8 cellular contexts compared by ENCODE assay signal in the genomic region with DNA sequence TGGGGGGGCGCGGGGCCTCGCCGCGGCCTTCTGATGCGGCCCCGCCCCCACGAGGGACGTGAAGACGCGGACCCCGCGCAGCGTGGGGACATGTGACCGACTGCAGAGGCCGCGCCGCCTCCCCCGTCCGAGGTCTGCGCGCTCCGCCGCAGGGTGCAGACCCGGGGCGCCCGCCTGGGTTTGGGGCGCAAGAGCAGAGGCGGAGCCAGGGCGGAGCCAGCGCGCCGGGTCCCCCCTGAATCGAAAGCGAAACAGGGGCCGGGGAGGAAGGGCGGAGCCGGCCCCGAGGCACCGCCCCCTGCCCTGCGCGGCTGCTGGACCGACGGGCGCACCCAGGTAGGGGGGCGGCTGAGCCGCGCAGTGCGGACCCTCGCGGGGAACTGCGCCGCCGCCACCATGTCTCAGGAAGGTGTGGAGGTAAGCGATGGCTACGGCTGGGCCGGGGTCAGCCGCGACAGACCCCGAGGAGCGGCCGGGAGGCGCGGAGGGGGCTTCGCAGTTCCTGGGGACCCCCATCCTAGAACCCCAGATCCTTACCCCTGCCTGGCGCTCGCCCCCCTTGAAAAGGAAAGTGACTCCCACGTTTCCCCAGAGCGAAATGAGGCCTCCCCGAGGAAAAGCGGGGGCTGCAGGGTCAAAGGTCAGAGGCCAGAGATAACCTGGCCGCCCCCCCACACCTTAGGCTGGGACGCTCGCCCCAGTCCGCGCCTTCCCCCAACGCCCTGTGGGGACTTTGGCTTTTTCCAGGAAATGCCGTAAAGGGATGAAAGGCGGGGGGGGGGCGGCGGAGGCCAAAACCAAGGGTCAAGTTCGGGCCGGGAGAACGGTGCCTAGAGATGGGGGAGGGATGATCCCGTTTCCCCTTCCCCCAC. TPM values are rescaled to one million over a fixed set of nuclear protein-coding genes. Genes with fewer than 3 reads are reported as not detected.
DNase-seq lines count a peak whose midpoint lies in the region; ATAC-seq, FAIRE-seq and TF ChIP-seq lines count a peak whose summit lies in the region.

A gene (plus strand): TSS at position 286 of the 872 bp plus-strand sequence. CDS start 111 bp downstream, at position 397.

- POLR2A ChIA-PET in A549 (lab: Yijun Ruan, JAX), result no interaction called here
- POLR2A ChIA-PET in RWPE1 (lab: Yijun Ruan, JAX; ENCODE audit: low non-redundant PET), result no interaction called here

- peak within 1 kb of the TSS; percentile 85 for H3K4me2 ChIP-seq in A549

- H3K36me3 ChIP-seq in gastroesophageal sphincter, result peaks cover 0 to 24% of the 10 kb centered on the region in 2 donors
- H3K36me3 ChIP-seq in neutrophil, result peaks cover 21% of the 10 kb centered on the region
- H3K36me3 ChIP-seq in subcutaneous abdominal adipose tissue (ENCODE audit: control insufficient read depth in 5 of 5, insufficient read depth in 5 of 5, low read length in 5 of 5), result peaks cover 0 to 19% (median 16%) of the 10 kb centered on the region in 5 donors

- peaks cover 4% of the 10 kb centered on the region; the same call in 2 of the 3 replicates for H3K4me1 ChIP-seq in A549
- peaks cover 0 to 15% (median 0%) of the 10 kb centered on the region in 3 donors for H3K4me1 ChIP-seq in gastroesophageal sphincter
- H3K4me1 ChIP-seq in neutrophil (ENCODE audit: control insufficient read depth in 1 of 2, insufficient read depth in 1 of 2, low read depth in 1 of 2, low read length in 1 of 2), result peaks cover 16 to 18% of the 10 kb centered on the region in 2 experiments
- peaks cover 0 to 17% (median 16%) of the 10 kb centered on the region in 5 donors for H3K4me1 ChIP-seq in subcutaneous abdominal adipose tissue (ENCODE audit: control insufficient read depth in 5 of 5, insufficient read depth in 5 of 5, low read length in 5 of 5)

- CTCF ChIA-PET in A549 (lab: Yijun Ruan, JAX), result no interaction called here
- CTCF ChIA-PET in RWPE1 (lab: Yijun Ruan, JAX), result no interaction called here

- TF ChIP-seq EP300 in A549 (IDR thresholded peaks at IDR 0.05) (no peak), gastroesophageal sphincter (IDR thresholded peaks at IDR 0.05) (no peak)

- H3K4me3 ChIP-seq in A549 (peak within 1 kb of the TSS; percentile 80), gastroesophageal sphincter (peak within 1 kb of the TSS; percentile 88 to 98), neutrophil (ENCODE audit: low read depth in 1 of 2, low read length in 1 of 2) (peak within 1 kb of the TSS; percentile 94 to 95), subcutaneous abdominal adipose tissue (ENCODE audit: low read depth in 1 of 5, low read length in 5 of 5) (peak within 1 kb of the TSS; percentile 66 to 91 (median 87))

- DNase-seq in A549 (ENCODE audit: low read depth in 1 of 2, low spot score in 1 of 2), result peak in 1 of 2 experiments; percentile 44
- DNase-seq in RWPE1 (ENCODE audit: low spot score), result peak; percentile 88
- peak; percentile 84 for DNase-seq in activated naive CD4-positive, alpha-beta T cell treated with Interleukin-2 at 50 U/mL for 16 hours

- H3K27ac ChIP-seq in A549 (peak within 1 kb of the TSS; percentile 91 to 98), RWPE1 (peak within 1 kb of the TSS; percentile 72), gastroesophageal sphincter (peak within 1 kb of the TSS; percentile 75 to 94 (median 92)), neutrophil (peak within 1 kb of the TSS; percentile 68), subcutaneous abdominal adipose tissue (ENCODE audit: low read depth, low read length) (peak within 1 kb of the TSS; percentile 70)

- ATAC-seq in A549 (peak; percentile 91), GM18867 (IDR thresholded peaks at IDR 0.05; ENCODE audit: unreplicated experiment) (peak; percentile 87), HG03175 (IDR thresholded peaks at IDR 0.05; ENCODE audit: unreplicated experiment) (peak; percentile 86), gastroesophageal sphincter (peak; percentile 91)

- H3K9ac ChIP-seq in subcutaneous abdominal adipose tissue (ENCODE audit: low read length in 5 of 5), result peak within 1 kb of the TSS in 4 of 5 donors; percentile 82 to 90 (median 86)

- WGBS in A549 (ENCODE audit: missing lambda C conversion rate), result 0% methylated on average over 1 of the region's 85 CpGs
- WGBS in gastroesophageal sphincter (ENCODE audit: low coverage in 1 of 2), 2 donors, result 0% methylated on average over 8 of the region's 85 CpGs; no CpG with 5 or more reads in 1 of the 2 donors

- H3K27me3 ChIP-seq in gastroesophageal sphincter (no peaks in the 10 kb centered on the region), neutrophil (peaks cover 11% of the 10 kb centered on the region), subcutaneous abdominal adipose tissue (ENCODE audit: control insufficient read depth in 5 of 5, insufficient read depth in 4 of 5, low read length in 5 of 5) (peaks cover 0 to 3% (median 0%) of the 10 kb centered on the region in 5 donors)

- no peak for TF ChIP-seq CTCF in A549 (IDR thresholded peaks at IDR 0.05)
- TF ChIP-seq CTCF in RWPE1 (conservative IDR thresholded peaks at IDR 0.05; ENCODE audit: low read depth), result no peak
- TF ChIP-seq CTCF in gastroesophageal sphincter (IDR thresholded peaks at IDR 0.05), result peak in 2 of 4 experiments; percentile 5 to 24
- TF ChIP-seq CTCF in neutrophil (IDR thresholded peaks at IDR 0.05), result peak; percentile 31

- TF ChIP-seq POLR2A in A549 (IDR thresholded peaks at IDR 0.05; ENCODE audit: low read length), result no peak
- TF ChIP-seq POLR2A in gastroesophageal sphincter (IDR thresholded peaks at IDR 0.05), result peak; percentile 27 to 42

- H3K9me3 ChIP-seq in A549 (no peaks in the 10 kb centered on the region), gastroesophageal sphincter (no peaks in the 10 kb centered on the region), neutrophil (no peaks in the 10 kb centered on the region), subcutaneous abdominal adipose tissue (ENCODE audit: control insufficient read depth in 5 of 5, low read length in 5 of 5) (peaks cover 0 to 3% (median 0%) of the 10 kb centered on the region in 5 donors)

- no peak for TF ChIP-seq RAD21 in A549 (conservative IDR thresholded peaks at IDR 0.05 in 1 of 2, IDR thresholded peaks at IDR 0.05 in 1 of 2)

- no peak for FAIRE-seq in A549 (lab: Jason Lieb, UNC)

TF ChIP-seq in A549, 52 proteins besides CTCF, POLR2A, EP300 and RAD21:
- TF ChIP-seq PHF8 (IDR thresholded peaks at IDR 0.05; ENCODE audit: borderline replicate concordance, low read depth), result peak; percentile 47; the same call in 1 of the 2 replicates
- TF ChIP-seq RARB (CRISPR knock-in tag; IDR thresholded peaks at IDR 0.05), result no peak
- no peak for TF ChIP-seq CBX2 (IDR thresholded peaks at IDR 0.05; ENCODE audit: borderline replicate concordance, low read depth)
- TF ChIP-seq HDAC2 (IDR thresholded peaks at IDR 0.05), result 0 out of 2 replicates have a peak, but pooled peaks have one; percentile 1
- no peak for TF ChIP-seq ZC3H11A (IDR thresholded peaks at IDR 0.05)

RNA-seq across cellular contexts. Expression of the gene that starts here (rescaled TPM):
- polyA plus RNA-seq in A549 (2011; rRNA removed), result 9.1 and 10.1 TPM in 2 replicates
- 11.7 and 14.0 TPM in 2 replicates for polyA plus RNA-seq in A549 (2012; cell fraction: cytosol; rRNA removed)
- polyA plus RNA-seq in A549 (2012; cell fraction: nucleus; rRNA removed), result 33.6 and 40.8 TPM in 2 replicates
- 10.5 to 16.4 TPM (median 12.5 TPM) in 3 replicates for polyA plus RNA-seq in A549 (2017; fragmentation: RNase III; extraction: RNeasy Plus Mini Kit Qiagen cat#74134 plus additional on column Dnase treatment)
- polyA minus RNA-seq in A549 (2011; rRNA and poly(A)+ RNA removed), result 6.4 and 7.7 TPM in 2 replicates
- 10 to 100 TPM; 23.4 to 31.6 (median 26.2) TPM for total RNA-seq in gastroesophageal sphincter
